In the genomic region with DNA sequence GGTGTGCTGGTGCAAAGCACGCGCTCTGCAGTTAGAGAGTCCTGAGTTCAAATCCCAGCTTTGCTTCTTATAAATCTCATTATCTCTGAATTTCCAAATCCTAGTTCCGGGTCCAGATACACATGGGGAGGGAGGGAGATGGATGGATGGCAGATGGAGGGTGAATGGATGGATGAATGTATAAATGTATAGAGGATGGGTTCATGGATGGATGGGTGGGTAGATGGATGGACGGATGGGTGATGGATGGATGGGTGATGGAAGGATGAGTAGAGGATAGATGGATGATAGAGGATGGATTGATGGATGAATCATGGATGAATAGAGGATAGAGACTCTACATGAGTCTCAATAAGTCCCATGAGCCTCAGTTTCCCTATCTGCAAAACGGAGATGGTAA, we compare ENCODE assay signal across 1 cellular context.
TF ChIP-seq lines count a peak whose summit lies in the region.

No MANE protein-coding gene starts in this region.

TF ChIP-seq in HepG2, 621 proteins besides CTCF, POLR2A, EP300 and RAD21 (continued from another document):
- TF ChIP-seq, protein P1, sequence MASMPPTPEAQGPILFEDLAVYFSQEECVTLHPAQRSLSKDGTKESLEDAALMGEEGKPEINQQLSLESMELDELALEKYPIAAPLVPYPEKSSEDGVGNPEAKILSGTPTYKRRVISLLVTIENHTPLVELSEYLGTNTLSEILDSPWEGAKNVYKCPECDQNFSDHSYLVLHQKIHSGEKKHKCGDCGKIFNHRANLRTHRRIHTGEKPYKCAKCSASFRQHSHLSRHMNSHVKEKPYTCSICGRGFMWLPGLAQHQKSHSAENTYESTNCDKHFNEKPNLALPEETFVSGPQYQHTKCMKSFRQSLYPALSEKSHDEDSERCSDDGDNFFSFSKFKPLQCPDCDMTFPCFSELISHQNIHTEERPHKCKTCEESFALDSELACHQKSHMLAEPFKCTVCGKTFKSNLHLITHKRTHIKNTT (CRISPR knock-in tag; IDR thresholded peaks at IDR 0.05) = no peak
